ENCODE assay signal across 1 cellular context in genomic region chr19:36014029-36014924, GRCh38.
TF ChIP-seq lines count a peak whose summit lies in the region.

TSS of gene ALKBH6 (minus strand) at chr19:36014213. CDS start at chr19:36013397, 816 bp downstream.

TF ChIP-seq in HepG2, 621 proteins besides CTCF, POLR2A, EP300 and RAD21 (continued from another document and continues in another):
- TF ChIP-seq ZGPAT (CRISPR knock-in tag; IDR thresholded peaks at IDR 0.05) (0 out of 2 replicates have a peak, but pooled peaks have one; percentile 23), ZBTB33 (CRISPR knock-in tag; IDR thresholded peaks at IDR 0.05) (0 out of 2 replicates have a peak, but pooled peaks have one; percentile 18), NR2F6 (IDR thresholded peaks at IDR 0.05) (no peak), NR2F6 (CRISPR knock-in tag; IDR thresholded peaks at IDR 0.05) (0 out of 2 replicates have a peak, but pooled peaks have one; percentile 4), ZNF501 (CRISPR knock-in tag; IDR thresholded peaks at IDR 0.05) (peak; percentile 85), CREM (IDR thresholded peaks at IDR 0.05) (peak; percentile 77), CREM (CRISPR knock-in tag; IDR thresholded peaks at IDR 0.05) (no peak), ASH2L (IDR thresholded peaks at IDR 0.05; ENCODE audit: insufficient read length, low read depth, low read length) (no peak), ZNF460 (CRISPR knock-in tag; IDR thresholded peaks at IDR 0.05; ENCODE audit: borderline replicate concordance) (no peak), HCFC1 (IDR thresholded peaks at IDR 0.05; ENCODE audit: low read depth, low read length) (no peak; the same call in 1 of the 2 replicates), ZSCAN31 (CRISPR knock-in tag; IDR thresholded peaks at IDR 0.05; ENCODE audit: low read depth) (peak; percentile 65; the same call in 1 of the 2 replicates), AKNA (CRISPR knock-in tag; IDR thresholded peaks at IDR 0.05; ENCODE audit: borderline replicate concordance) (no peak), GABPA (IDR thresholded peaks at IDR 0.05; ENCODE audit: low read depth, low read length) (peak; percentile 42; the same call in 1 of the 2 replicates), GABPA (CRISPR knock-in tag; IDR thresholded peaks at IDR 0.05; ENCODE audit: low read depth) (peak; percentile 66), KMT2A (CRISPR knock-in tag; IDR thresholded peaks at IDR 0.05) (no peak), RBM39 (IDR thresholded peaks at IDR 0.05; ENCODE audit: low read depth, low read length, poor library complexity, severe bottlenecking) (peak; percentile 77), ZNF3 (CRISPR knock-in tag; IDR thresholded peaks at IDR 0.05) (no peak), ZNF773 (CRISPR knock-in tag; IDR thresholded peaks at IDR 0.05; ENCODE audit: borderline replicate concordance) (no peak), KDM4B (CRISPR knock-in tag; IDR thresholded peaks at IDR 0.05) (no peak), ZNF713 (CRISPR knock-in tag; IDR thresholded peaks at IDR 0.05) (no peak), THAP9 (CRISPR knock-in tag; IDR thresholded peaks at IDR 0.05; ENCODE audit: borderline replicate concordance) (peak; percentile 61; the same call in 1 of the 2 replicates), SRY (CRISPR knock-in tag; IDR thresholded peaks at IDR 0.05) (no peak), ATF3 (CRISPR knock-in tag; IDR thresholded peaks at IDR 0.05) (no peak), ZNF772 (CRISPR knock-in tag; IDR thresholded peaks at IDR 0.05) (0 out of 2 replicates have a peak, but pooled peaks have one; percentile 25), MAF1 (CRISPR knock-in tag; IDR thresholded peaks at IDR 0.05; ENCODE audit: borderline replicate concordance) (no peak), DMAP1 (CRISPR knock-in tag; IDR thresholded peaks at IDR 0.05) (peak; percentile 52; the same call in 1 of the 2 replicates), YEATS4 (CRISPR knock-in tag; IDR thresholded peaks at IDR 0.05; ENCODE audit: borderline replicate concordance) (no peak), HDAC2 (CRISPR knock-in tag; IDR thresholded peaks at IDR 0.05) (no peak), ZFX (CRISPR knock-in tag; IDR thresholded peaks at IDR 0.05; ENCODE audit: low read depth) (peak; percentile 53), FOXO1 (CRISPR knock-in tag; IDR thresholded peaks at IDR 0.05) (no peak), NFAT5 (CRISPR knock-in tag; IDR thresholded peaks at IDR 0.05) (no peak), SP140L (CRISPR knock-in tag; IDR thresholded peaks at IDR 0.05; ENCODE audit: borderline replicate concordance) (no peak), ZNF724P (CRISPR knock-in tag; IDR thresholded peaks at IDR 0.05; ENCODE audit: borderline replicate concordance) (no peak; the same call in 1 of the 2 replicates), POLR2G (IDR thresholded peaks at IDR 0.05; ENCODE audit: low read depth, low read length) (peak; percentile 67; the same call in 1 of the 2 replicates), KMT2B (CRISPR knock-in tag; IDR thresholded peaks at IDR 0.05) (0 out of 2 replicates have a peak, but pooled peaks have one; percentile 49), NFKBIZ (CRISPR knock-in tag; IDR thresholded peaks at IDR 0.05) (no peak), FOSL2 (CRISPR knock-in tag; IDR thresholded peaks at IDR 0.05) (no peak), IRF9 (CRISPR knock-in tag; IDR thresholded peaks at IDR 0.05; ENCODE audit: borderline replicate concordance) (no peak), ZNF549 (CRISPR knock-in tag; IDR thresholded peaks at IDR 0.05) (no peak), TSC22D2 (CRISPR knock-in tag; IDR thresholded peaks at IDR 0.05; ENCODE audit: borderline replicate concordance) (peak; percentile 76; the same call in 1 of the 2 replicates), MXD4 (CRISPR knock-in tag; IDR thresholded peaks at IDR 0.05) (peak; percentile 84), ATF1 (CRISPR knock-in tag; IDR thresholded peaks at IDR 0.05) (peak; percentile 91), MLXIP (CRISPR knock-in tag; IDR thresholded peaks at IDR 0.05; ENCODE audit: borderline replicate concordance) (no peak)
